19 cellular contexts compared by ENCODE assay signal in the genomic region with DNA sequence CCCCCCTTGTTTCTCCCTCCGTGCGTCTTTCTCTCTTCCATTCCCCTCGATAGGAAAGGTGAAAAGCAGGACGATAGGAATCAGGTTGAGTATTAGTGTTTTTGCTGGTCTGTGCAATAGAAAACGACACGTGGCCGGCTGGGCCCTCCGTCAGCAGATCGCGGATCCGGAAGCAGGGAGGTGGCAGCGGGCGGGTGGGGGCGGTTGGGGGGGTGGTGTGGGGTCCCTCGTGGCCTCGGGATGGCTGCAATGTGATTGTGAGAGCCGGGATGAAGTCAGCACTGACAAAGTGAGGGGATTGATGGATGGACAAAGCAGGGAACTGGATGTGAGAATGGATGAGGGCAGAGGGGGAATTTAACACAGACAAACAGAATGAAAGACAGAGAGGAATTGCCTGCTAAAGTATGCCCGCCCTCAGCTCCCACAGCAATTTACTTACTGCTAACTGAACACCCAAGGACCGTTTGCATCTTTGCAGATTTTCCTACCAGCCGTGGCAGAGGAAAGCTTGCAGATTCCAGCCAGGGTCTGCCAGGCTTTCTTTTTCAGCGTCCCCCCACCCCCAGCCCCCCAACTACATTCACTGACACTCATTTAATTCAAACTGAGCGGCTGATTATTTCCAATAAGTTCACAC.
A peak's percentile ranks its signal among the peaks of the same experiment; 100 is the strongest.
DNase-seq lines count a peak whose midpoint lies in the region; ATAC-seq, FAIRE-seq and TF ChIP-seq lines count a peak whose summit lies in the region.
"Had no signal": no experiment of that assay in that cellular context is flagged by ENCODE, and none has a peak within 500 bp of the region (broad histone marks: within the 10 kb centered on the region; RNA-seq: fewer than 3 reads in every experiment).

No MANE protein-coding gene starts in this region.

- H3K27ac Mint-ChIP-seq in astrocyte (ENCODE audit: unreplicated experiment) = no peak overlapping the region
- H3K27ac Mint-ChIP-seq: activated naive CD4-positive, alpha-beta T cell treated with anti-CD3 and anti-CD28 coated beads, Interleukin-2, amount 50 U/mL, for 72 hours had no signal

- H3K27me3 ChIP-seq in H7 (ENCODE audit: control insufficient read depth, insufficient read depth, low read length) = no peaks in the 10 kb centered on the region
- peaks cover 13% of the 10 kb centered on the region for H3K27me3 ChIP-seq in astrocyte (ENCODE audit: insufficient read depth, low read length)
- no peaks in the 10 kb centered on the region for H3K27me3 ChIP-seq in parathyroid adenoma (ENCODE audit: control insufficient read depth, insufficient read depth, low read length)
- no peaks in the 10 kb centered on the region for H3K27me3 ChIP-seq in MM.1S (replicated peaks; ENCODE audit: insufficient read depth, low read length)
- H3K27me3 ChIP-seq: SJSA1 had no signal

- H3K4me1 ChIP-seq in astrocyte (ENCODE audit: insufficient read depth, low read length) (no peaks in the 10 kb centered on the region), parathyroid adenoma (no peaks in the 10 kb centered on the region), MM.1S (ENCODE audit: low read length) (no peaks in the 10 kb centered on the region)
- H3K4me1 ChIP-seq: SJSA1 had no signal

- peaks cover 2% of the 10 kb centered on the region for H3K9me3 Mint-ChIP-seq in astrocyte (ENCODE audit: unreplicated experiment)
- H3K9me3 Mint-ChIP-seq: activated naive CD4-positive, alpha-beta T cell treated with anti-CD3 and anti-CD28 coated beads, Interleukin-2, amount 50 U/mL, for 72 hours had no signal

- H3K9me2 ChIP-seq in MM.1S (replicated peaks; ENCODE audit: insufficient read depth, low read length) = no peaks in the 10 kb centered on the region

- H3K4me3 ChIP-seq in H7 (ENCODE audit: insufficient read depth, low read depth, low read length) = no peak overlapping the region
- no peak overlapping the region for H3K4me3 ChIP-seq in astrocyte (ENCODE audit: insufficient read depth, low read depth, low read length)
- no peak overlapping the region for H3K4me3 ChIP-seq in parathyroid adenoma (ENCODE audit: low read depth, low read length)
- no peak overlapping the region for H3K4me3 ChIP-seq in MM.1S (ENCODE audit: low read length)
- H3K4me3 ChIP-seq: SJSA1 had no signal

- H3K79me2 ChIP-seq in astrocyte (ENCODE audit: insufficient read depth, low read length) (no peaks in the 10 kb centered on the region), parathyroid adenoma (no peaks in the 10 kb centered on the region), MM.1S (ENCODE audit: low read length) (no peaks in the 10 kb centered on the region)

- H3K4me3 Mint-ChIP-seq in astrocyte (ENCODE audit: unreplicated experiment) = no peak overlapping the region

- H3K9ac ChIP-seq in astrocyte (ENCODE audit: low read length) (peak overlapping the region; percentile 36), parathyroid adenoma (no peak overlapping the region), MM.1S (ENCODE audit: low read length) (no peak overlapping the region)

- H3K4me1 Mint-ChIP-seq in astrocyte (ENCODE audit: low read depth, unreplicated experiment) = no peaks in the 10 kb centered on the region

- peak overlapping the region; percentile 61 for H2AFZ ChIP-seq in astrocyte (ENCODE audit: low read depth, low read length)
- no peak overlapping the region for H2AFZ ChIP-seq in parathyroid adenoma
- H2AFZ ChIP-seq in MM.1S (ENCODE audit: low read length) = no peak overlapping the region

- DNase-seq in H7 (peak; percentile 39), astrocyte (ENCODE audit: low read depth) (no peak), head of caudate nucleus (peak in 41 of 42 donors; percentile 22 to 73 (median 51)), NCI-H345 (lab: John Stamatoyannopoulos, UW) (no peak), UCSD-AML1 (lab: John Stamatoyannopoulos, UW; ENCODE audit: unreplicated experiment) (no peak), MM.1S (no peak)
- DNase-seq: activated CD4-positive, alpha-beta T cell treated with anti-CD3 and anti-CD28 coated beads, Interleukin-2, amount 50 U/mL, for 1 hour; activated T-cell treated with anti-CD3 and anti-CD28 coated beads, Interleukin-2, amount 50 U/mL, for 1 hour; Calu3; islet precursor cell; KBM-7; NCI-H1048 had no signal

- H3K27ac ChIP-seq in astrocyte (ENCODE audit: low read depth, low read length) (no peak overlapping the region), parathyroid adenoma (no peak overlapping the region), MM.1S (ENCODE audit: low read length) (no peak overlapping the region)
- H3K27ac ChIP-seq: HL-60, SJSA1 had no signal

- peak overlapping the region; percentile 71 for H3K4me2 ChIP-seq in astrocyte (ENCODE audit: low read length)
- H3K4me2 ChIP-seq in parathyroid adenoma (ENCODE audit: low read length) = peak overlapping the region; percentile 44
- no peak overlapping the region for H3K4me2 ChIP-seq in MM.1S (ENCODE audit: low read depth, low read length)

- no peaks in the 10 kb centered on the region for H3K36me3 Mint-ChIP-seq in astrocyte (ENCODE audit: low read depth, unreplicated experiment)
- H3K36me3 Mint-ChIP-seq: activated naive CD4-positive, alpha-beta T cell treated with anti-CD3 and anti-CD28 coated beads, Interleukin-2, amount 50 U/mL, for 72 hours had no signal

- no peaks in the 10 kb centered on the region for H3F3A ChIP-seq in MM.1S (ENCODE audit: insufficient read depth, low read length)

- ATAC-seq in GM21825 (IDR thresholded peaks at IDR 0.05; ENCODE audit: unreplicated experiment) = no peak
- ATAC-seq: activated naive CD4-positive, alpha-beta T cell treated with anti-CD3 and anti-CD28 coated beads, Interleukin-2, amount 50 U/mL, for 72 hours had no signal

- intact Hi-C loops in head of caudate nucleus (cut with DNase I) = no loop called here

- H3K36me3 ChIP-seq in H7 (replicated peaks; ENCODE audit: control insufficient read depth, insufficient read depth, low read length) = no peaks in the 10 kb centered on the region
- H3K36me3 ChIP-seq in astrocyte (ENCODE audit: insufficient read depth, low read length) = no peaks in the 10 kb centered on the region
- H3K36me3 ChIP-seq in parathyroid adenoma (ENCODE audit: control insufficient read depth, insufficient read depth, low read length) = no peaks in the 10 kb centered on the region
- no peaks in the 10 kb centered on the region for H3K36me3 ChIP-seq in MM.1S (replicated peaks; ENCODE audit: insufficient read depth, low read length)
- H3K36me3 ChIP-seq: SJSA1 had no signal

- TF ChIP-seq CTCF in astrocyte (IDR thresholded peaks at IDR 0.05; ENCODE audit: insufficient read depth, low read depth, low read length) (no peak), parathyroid adenoma (IDR thresholded peaks at IDR 0.05) (no peak), MM.1S (IDR thresholded peaks at IDR 0.05; ENCODE audit: low read length) (no peak)

- H4K20me1 ChIP-seq in astrocyte (ENCODE audit: insufficient read depth, low read length) (no peaks in the 10 kb centered on the region), MM.1S (ENCODE audit: insufficient read depth, low read length) (no peaks in the 10 kb centered on the region)

- FAIRE-seq in astrocyte (lab: Jason Lieb, UNC) = no peak
- FAIRE-seq: frontal cortex, GM18507 had no signal

- H3K9me3 ChIP-seq in astrocyte (ENCODE audit: insufficient read depth, low read depth, low read length) (no peaks in the 10 kb centered on the region), parathyroid adenoma (ENCODE audit: control insufficient read depth, low read length) (no peaks in the 10 kb centered on the region), MM.1S (replicated peaks; ENCODE audit: insufficient read depth, low read length) (no peaks in the 10 kb centered on the region)
- H3K9me3 ChIP-seq: SJSA1 had no signal

- peaks cover 10% of the 10 kb centered on the region for H3K27me3 Mint-ChIP-seq in astrocyte (ENCODE audit: low read depth, unreplicated experiment)

Comparison
In these comparisons a context has a peak if more than half of its experiments do, and no peak if none do; other contexts are left out.
1. DNase-seq: peak in H7 (single experiment) and head of caudate nucleus (41 of 42); none in astrocyte (single experiment), NCI-H345 (single experiment), UCSD-AML1 (single experiment) and MM.1S (single experiment).